13 cellular contexts compared by ENCODE assay signal in the genomic region with DNA sequence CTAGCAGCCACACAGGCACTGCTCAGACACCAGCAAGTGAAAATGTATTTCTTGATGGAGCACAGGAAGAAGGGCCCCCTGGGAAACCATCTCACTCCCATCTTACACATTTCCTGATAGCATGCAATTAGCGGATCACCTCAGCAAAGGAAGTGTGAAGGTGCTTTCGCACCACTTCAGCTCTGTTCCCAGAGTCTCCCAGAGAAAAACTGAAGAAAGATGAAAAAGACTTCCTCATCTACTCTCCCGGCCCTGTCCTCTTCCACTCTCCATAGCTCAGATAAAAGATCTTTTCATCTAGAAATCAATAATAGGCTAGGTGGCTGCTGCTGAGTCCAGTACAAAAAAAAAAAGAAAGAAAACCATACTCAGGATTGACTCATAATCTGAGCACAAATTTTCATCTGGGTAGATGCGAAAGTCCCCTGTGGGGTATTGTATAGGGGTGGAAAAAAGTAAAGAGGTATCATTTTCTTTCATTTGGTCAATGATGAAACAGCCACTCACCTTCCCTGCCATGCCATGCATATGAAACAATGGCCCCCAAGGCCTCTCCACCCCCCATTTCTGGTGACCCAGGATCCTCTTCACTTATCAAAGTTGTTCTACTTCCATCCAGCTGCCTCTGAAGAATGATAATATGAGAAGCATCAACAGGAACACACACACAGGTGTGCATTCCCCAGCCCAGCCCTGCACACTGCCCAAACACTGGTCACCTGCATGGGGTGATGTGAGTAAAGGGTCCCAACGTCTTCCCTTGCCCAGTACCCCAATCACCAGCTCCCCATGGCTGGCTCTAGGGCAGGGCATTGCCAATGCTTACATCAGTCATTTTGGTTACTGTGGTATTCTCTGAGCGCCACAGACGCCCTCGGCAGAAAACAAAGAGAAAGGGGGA. TPM values are rescaled to one million over a fixed set of nuclear protein-coding genes. Genes with fewer than 3 reads are reported as not detected.
DNase-seq lines count a peak whose midpoint lies in the region; ATAC-seq and TF ChIP-seq lines count a peak whose summit lies in the region.
"Had no signal": no experiment of that assay in that cellular context is flagged by ENCODE, and none has a peak within 500 bp of the region (broad histone marks: within the 10 kb centered on the region; RNA-seq: fewer than 3 reads in every experiment).

No MANE protein-coding gene starts in this region.

- 79 to 81% methylated on average over 8 of the region's 8 CpGs for WGBS in thyroid gland, 2 donors

- TF ChIP-seq POLR2A in thyroid gland (IDR thresholded peaks at IDR 0.05) = no peak

- no peak overlapping the region for H3K4me3 ChIP-seq in thyroid gland (replicated peaks in 1 of 3)
- H3K4me3 ChIP-seq: skin epidermis, thoracic aorta had no signal

- H3K4me1 ChIP-seq in thyroid gland = peaks cover 5 to 22% of the 10 kb centered on the region in 2 donors

- intact Hi-C loops in thyroid gland (cut with DNase I) = loop anchor here (5.0 kb wide), 1 partner anchor 238 kb away; no protein-coding TSS in a partner anchor

- DNase-seq in stimulated activated CD4-positive, alpha-beta T cell treated with anti-CD3 and anti-CD28 coated beads, TNF-alpha, amount 100 ng/mL, for 48 hours (ENCODE audit: low read depth in 3 of 3) = peak in 2 of 3 donors; percentile 18 to 26
- no peak for DNase-seq in stimulated activated CD4-positive, alpha-beta T cell treated with anti-CD3 and anti-CD28 coated beads, Interleukin-2, amount 100 ng/mL, for 48 hours
- DNase-seq in C1 segment of cervical spinal cord (lab: John Stamatoyannopoulos, UW) (no peak), RKO (ENCODE audit: low spot score) (no peak), thyroid gland (no peak)
- DNase-seq: CD4-positive, alpha-beta T cell; left ventricle myocardium superior had no signal

- H3K27me3 ChIP-seq in thyroid gland = no peaks in the 10 kb centered on the region

- H3K36me3 ChIP-seq in thyroid gland = peaks cover 29 to 34% of the 10 kb centered on the region in 2 donors

- ATAC-seq in HG02623 (IDR thresholded peaks at IDR 0.05; ENCODE audit: unreplicated experiment) (peak; percentile 69), HG03565 (IDR thresholded peaks at IDR 0.05; ENCODE audit: unreplicated experiment) (peak; percentile 74), esophagus mucosa (no peak)
- ATAC-seq: HCT116, left ventricle myocardium superior had no signal

- no peaks in the 10 kb centered on the region for H3K9me3 ChIP-seq in thyroid gland
- H3K9me3 ChIP-seq: thoracic aorta had no signal

- no peak for TF ChIP-seq CTCF in thyroid gland (IDR thresholded peaks at IDR 0.05)

- H3K27ac ChIP-seq in thyroid gland = no peak overlapping the region
- H3K27ac ChIP-seq: skin epidermis, thoracic aorta had no signal

RNA-seq across cellular contexts. Expression of gene DGKI, which starts 48.8 kb away (rescaled TPM):
- 10 to 100 TPM; 45.1 to 71.0 (median 48.7) TPM for total RNA-seq in thyroid gland
- total RNA-seq in esophagus mucosa = 0.20 TPM
- total RNA-seq: CD4-positive, alpha-beta T cell had no signal

Comparison
In these comparisons a context has a peak if more than half of its experiments do, and no peak if none do; other contexts are left out.
1. DNase-seq: peak in stimulated activated CD4-positive, alpha-beta T cell treated with anti-CD3 and anti-CD28 coated beads, TNF-alpha, amount 100 ng/mL, for 48 hours (2 of 3); none in stimulated activated CD4-positive, alpha-beta T cell treated with anti-CD3 and anti-CD28 coated beads, Interleukin-2, amount 100 ng/mL, for 48 hours (0 of 2), C1 segment of cervical spinal cord (0 of 14), RKO (single experiment) and thyroid gland (0 of 2).
2. RNA of gene DGKI, which starts 48.8 kb away (total RNA-seq): 45.1 to 71.0 TPM in thyroid gland; 0.20 TPM in esophagus mucosa (single experiment); every median in the first group is over 10 times any median in the second.